ENCODE assay signal across 8 cellular contexts in the genomic region with DNA sequence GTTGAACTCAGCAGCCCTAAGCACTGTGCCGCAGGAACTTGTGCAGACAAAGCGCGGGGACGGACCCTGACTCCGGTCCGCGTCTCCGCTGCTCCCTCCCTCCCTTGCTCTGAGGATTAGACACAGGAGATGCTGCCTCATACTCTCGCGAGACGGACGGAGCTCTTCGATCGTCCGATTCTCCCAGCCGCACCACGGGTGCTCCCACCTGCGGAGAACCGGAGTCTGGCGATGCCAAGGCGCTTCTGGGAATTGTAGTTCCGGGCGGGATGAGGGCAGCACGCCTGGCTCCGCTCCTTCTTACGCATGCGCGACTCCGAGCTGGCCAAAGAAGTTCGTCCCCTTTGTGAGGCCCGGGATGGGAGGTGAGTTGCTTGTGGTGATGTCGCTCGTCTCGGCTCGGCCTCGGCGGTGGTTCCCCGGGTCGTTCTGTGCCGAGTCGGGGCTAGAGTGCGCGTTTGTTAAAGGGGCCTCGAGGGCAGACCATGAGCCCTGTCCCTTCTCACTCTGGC. TPM values are rescaled to one million over a fixed set of nuclear protein-coding genes. Genes with fewer than 3 reads are reported as not detected.
DNase-seq lines count a peak whose midpoint lies in the region; ATAC-seq and TF ChIP-seq lines count a peak whose summit lies in the region.
"Not testable (repeated sequence)": the region's sequence is repeated elsewhere in the genome, so short reads cannot be mapped to it uniquely, and the experiment has no call there.

Gene ZNF286A, plus strand, starts transcription at position 340 of the 512 bp plus-strand sequence. CDS start 578 bp downstream, outside the sequence.

- H3K79me2 ChIP-seq in KMS-11 (ENCODE audit: insufficient read depth, low read depth): not testable (repeated sequence)

- H3K9me3 Mint-ChIP-seq in activated T-cell treated with anti-CD3 and anti-CD28 coated beads, Interleukin-2, amount 50 U/mL, for 24 hours: not testable (repeated sequence)

- peak within 1 kb of the TSS; percentile 84 for H3K4me3 Mint-ChIP-seq in activated T-cell treated with anti-CD3 and anti-CD28 coated beads, Interleukin-2, amount 50 U/mL, for 24 hours

- H3K27me3 ChIP-seq in KMS-11 (ENCODE audit: insufficient read depth, low read depth); Panc1 (ENCODE audit: control insufficient read depth, insufficient read depth, low read length); esophagus (ENCODE audit: control insufficient read depth in 1 of 2, insufficient read depth in 2 of 2, low read length in 2 of 2); mucosa of stomach (ENCODE audit: control insufficient read depth, insufficient read depth, low read length): not testable (repeated sequence)

- not testable (repeated sequence) for H3K27ac ChIP-seq in KMS-11
- H3K27ac ChIP-seq in Panc1 (ENCODE audit: low read length) (0 out of 2 replicates have a peak within 1 kb of the TSS, but pooled peaks have one; percentile 34), esophagus (ENCODE audit: low read depth in 2 of 2, low read length in 1 of 2) (peak within 1 kb of the TSS in 1 of 2 donors; percentile 65)

- DNase-seq in DMS79 treated with DMSO at 0.1 percent for 48 hours (lab: John Stamatoyannopoulos, UW): peak; percentile 78
- peak; percentile 91 for DNase-seq in Panc1 (ENCODE audit: low read depth, low spot score)
- peak; percentile 92 for DNase-seq in activated T-cell treated with anti-CD3 and anti-CD28 coated beads, Interleukin-2, amount 50 U/mL, for 24 hours
- peak; percentile 98 for DNase-seq in stimulated activated CD8-positive, alpha-beta memory T cell treated with anti-CD3 and anti-CD28 coated beads, Interleukin-4, amount 100 ng/mL, for 48 hours

- not testable (repeated sequence) for H4K20me1 ChIP-seq in KMS-11 (ENCODE audit: insufficient read depth)

- in situ Hi-C loops in Panc1 (cut with HindIII; ENCODE audit: low pct_unique_long_range_greater_than_20kb, low sequenced_read_pairs): not testable (repeated sequence)

- CTCF ChIA-PET in Panc1 (lab: Charles Lee): not testable (repeated sequence)

- H3K9me3 ChIP-seq in Panc1 (ENCODE audit: control insufficient read depth, insufficient read depth, low read depth, low read length); esophagus (ENCODE audit: control insufficient read depth in 2 of 2, insufficient read depth in 1 of 2, low read depth in 1 of 2, low read length in 1 of 2); mucosa of stomach (ENCODE audit: control insufficient read depth, low read length): not testable (repeated sequence)

- peak within 1 kb of the TSS; percentile 41; the same call in 1 of the 2 replicates for H2AFZ ChIP-seq in KMS-11 (ENCODE audit: low read depth)

- 0% methylated on average over 43 to 44 of the region's 44 CpGs for WGBS in esophagus, 2 donors

- ATAC-seq in GM21786 (IDR thresholded peaks at IDR 0.05; ENCODE audit: unreplicated experiment): peak; percentile 98
- ATAC-seq in Panc1: peak; percentile 99

- peaks cover 15% of the 10 kb centered on the region for H3K4me1 Mint-ChIP-seq in activated T-cell treated with anti-CD3 and anti-CD28 coated beads, Interleukin-2, amount 50 U/mL, for 24 hours (ENCODE audit: low read depth)

- H3K36me3 ChIP-seq in KMS-11 (ENCODE audit: insufficient read depth); Panc1 (ENCODE audit: control insufficient read depth, insufficient read depth, low read length); esophagus (ENCODE audit: control insufficient read depth in 2 of 2, insufficient read depth in 2 of 2, low read length in 1 of 2); mucosa of stomach (ENCODE audit: control insufficient read depth, insufficient read depth, low read length): not testable (repeated sequence)

- not testable (repeated sequence) for H3K9ac ChIP-seq in KMS-11
- peak within 1 kb of the TSS; percentile 55 for H3K9ac ChIP-seq in mucosa of stomach (ENCODE audit: low read length)

- peaks cover 32% of the 10 kb centered on the region for H3K36me3 Mint-ChIP-seq in activated T-cell treated with anti-CD3 and anti-CD28 coated beads, Interleukin-2, amount 50 U/mL, for 24 hours (ENCODE audit: low read depth)

- not testable (repeated sequence) for H3K27me3 Mint-ChIP-seq in activated T-cell treated with anti-CD3 and anti-CD28 coated beads, Interleukin-2, amount 50 U/mL, for 24 hours

- POLR2A ChIA-PET in Panc1 (lab: Charles Lee): not testable (repeated sequence)

- TF ChIP-seq CTCF in KMS-11 (conservative IDR thresholded peaks at IDR 0.05; ENCODE audit: low read depth, low read length); Panc1 (IDR thresholded peaks at IDR 0.05): not testable (repeated sequence)

- BruUV-seq in Panc1 (replicated peaks; lab: Mats Ljungman, UMichigan): not testable (repeated sequence)

- H3K4me1 ChIP-seq in KMS-11 (ENCODE audit: low read depth, poor library complexity, severe bottlenecking); Panc1 (ENCODE audit: control insufficient read depth, insufficient read depth, low read length); esophagus (ENCODE audit: control insufficient read depth in 2 of 2, insufficient read depth in 2 of 2, low read length in 1 of 2); mucosa of stomach (ENCODE audit: control insufficient read depth, insufficient read depth, low read length): not testable (repeated sequence)

- intact Hi-C loops in Panc1 (cut with micrococcal nuclease; ENCODE audit: unreplicated experiment): not testable (repeated sequence)

- H3K4me3 ChIP-seq in KMS-11 (IDR thresholded peaks at IDR 0.05; ENCODE audit: insufficient read depth, low read depth, low read length): not testable (repeated sequence)
- H3K4me3 ChIP-seq in Panc1 (ENCODE audit: low read depth in 2 of 2, low read length in 2 of 2) (peak within 1 kb of the TSS; percentile 48 to 49), esophagus (ENCODE audit: low read depth in 1 of 2, low read length in 2 of 2) (peak within 1 kb of the TSS; percentile 54 to 60), mucosa of stomach (ENCODE audit: low read length) (peak within 1 kb of the TSS; percentile 36)

- H3K27ac Mint-ChIP-seq in activated T-cell treated with anti-CD3 and anti-CD28 coated beads, Interleukin-2, amount 50 U/mL, for 24 hours: peak within 1 kb of the TSS; percentile 90

- H3K4me2 ChIP-seq in KMS-11: not testable (repeated sequence)

RNA-seq across cellular contexts. Expression of gene ZNF286A, which starts in this region (rescaled TPM):
- 25.5 TPM for total RNA-seq in Panc1 (2021; ENCODE audit: unreplicated experiment)
- polyA plus RNA-seq in Panc1 (2012; ENCODE audit: insufficient read length): 10.1 TPM
- 1 to 10 TPM; 5.4 to 5.8 TPM for polyA plus RNA-seq in esophagus
